31 cellular contexts compared by ENCODE assay signal in genomic region chr7:7647495-7648036, GRCh38.
"Had no signal": no experiment of that assay in that cellular context is flagged by ENCODE, and none has a peak within 500 bp of the region (broad histone marks: within the 10 kb centered on the region; RNA-seq: fewer than 3 reads in every experiment).

No MANE protein-coding gene starts in this region.

- ATAC-seq: activated CD4-positive, alpha-beta T cell treated with anti-CD3 and anti-CD28 coated beads for 36 hours; activated CD8-positive, alpha-beta memory T cell treated with anti-CD3 and anti-CD28 coated beads, Interleukin-2, amount 10 ng/mL, durations not matched to agents 7 days and 5 days; activated CD8-positive, alpha-beta T cell treated with anti-CD3 and anti-CD28 coated beads, Interleukin-2, amount 10 ng/mL, durations not matched to agents 7 days and 5 days; activated naive CD8-positive, alpha-beta T cell treated with anti-CD3 and anti-CD28 coated beads, Interleukin-2, amount 50 U/mL, for 24 hours; body of pancreas; gastroesophageal sphincter; heart right ventricle had no signal

- H3K4me2 ChIP-seq: hepatocyte had no signal

- H3K9me3 ChIP-seq: adrenal gland, body of pancreas, colonic mucosa, esophagus muscularis mucosa, gastroesophageal sphincter had no signal

- FAIRE-seq: endometrium, endothelial cell of umbilical vein had no signal

- H3K4me3 ChIP-seq: adrenal gland, body of pancreas, cardiac muscle cell, colonic mucosa, esophagus muscularis mucosa, gastroesophageal sphincter, heart right ventricle, hepatocyte had no signal

- H2AFZ ChIP-seq: hepatocyte had no signal

- H3K36me3 ChIP-seq: adrenal gland, cardiac muscle cell, colonic mucosa, esophagus muscularis mucosa, heart right ventricle had no signal

- H3K27ac ChIP-seq: adrenal gland, body of pancreas, cardiac muscle cell, colonic mucosa, esophagus muscularis mucosa, gastroesophageal sphincter, heart right ventricle, hepatocyte had no signal

- H3K27me3 ChIP-seq: adrenal gland, body of pancreas, cardiac muscle cell, colonic mucosa, esophagus muscularis mucosa, gastroesophageal sphincter, heart right ventricle, hepatocyte had no signal

- DNase-seq: activated CD4-positive, alpha-beta memory T cell treated with anti-CD3 and anti-CD28 coated beads for 36 hours; activated CD4-positive, alpha-beta T cell treated with anti-CD3 and anti-CD28 coated beads for 36 hours; activated CD4-positive, alpha-beta T cell treated with anti-CD3 and anti-CD28 coated beads, Interleukin-2, amount 10 ng/mL, durations not matched to agents 24 days and 14 days; activated CD4-positive, CD25-positive, alpha-beta regulatory T cell; activated CD4-positive, CD25-positive, alpha-beta regulatory T cell treated with anti-CD3 and anti-CD28 coated beads, Interleukin-2, amount 50 U/mL, for 72 hours; activated CD8-positive, alpha-beta memory T cell treated with anti-CD3 and anti-CD28 coated beads, Interleukin-2, amount 10 ng/mL, durations not matched to agents 7 days and 5 days; activated CD8-positive, alpha-beta memory T cell treated with anti-CD3 and anti-CD28 coated beads, Interleukin-2, amount 50 U/mL, for 4 hours; activated CD8-positive, alpha-beta T cell treated with anti-CD3 and anti-CD28 coated beads, Interleukin-2, amount 10 ng/mL, durations not matched to agents 7 days and 5 days; activated effector memory CD4-positive, alpha-beta T cell treated with anti-CD3 and anti-CD28 coated beads, Interleukin-2, amount 50 U/mL, for 16 hours; activated naive CD4-positive, alpha-beta T cell treated with anti-CD3 and anti-CD28 coated beads for 36 hours; activated naive CD8-positive, alpha-beta T cell treated with anti-CD3 and anti-CD28 coated beads for 36 hours; activated naive CD8-positive, alpha-beta T cell treated with anti-CD3 and anti-CD28 coated beads, Interleukin-2, amount 50 U/mL, for 24 hours; activated T-cell treated with anti-CD3 and anti-CD28 coated beads, Interleukin-2, amount 50 U/mL, for 1 hour; activated T-cell treated with anti-CD3 and anti-CD28 coated beads, Interleukin-2, amount 50 U/mL, for 48 hours; amygdala; aorta; body of pancreas; central memory CD4-positive, alpha-beta T cell; cerebellar nuclear complex; colonic mucosa; effector CD8-positive, alpha-beta T cell; foreskin melanocyte; heart right ventricle; T-helper 2 cell had no signal
